21 cellular contexts compared by ENCODE assay signal in genomic region chr1:77016371-77016770, GRCh38.
"Had no signal": no experiment of that assay in that cellular context is flagged by ENCODE, and none has a peak within 500 bp of the region (broad histone marks: within the 10 kb centered on the region; RNA-seq: fewer than 3 reads in every experiment).

No MANE protein-coding gene starts in this region.

- H3K27ac ChIP-seq: adrenal gland, ascending aorta, dorsolateral prefrontal cortex, esophagus muscularis mucosa, gastrocnemius medialis, transverse colon had no signal

- ATAC-seq: activated T-cell treated with anti-CD3 and anti-CD28 coated beads, Interleukin-2, amount 50 U/mL, for 4 hours; effector memory CD8-positive, alpha-beta T cell; gastrocnemius medialis; left ventricle myocardium superior; sciatic nerve; stimulated activated naive B cell treated with anti-CD40 and anti-IgM and Interleukin-4, amounts not matched to agents 10 μg/mL and 1 μg/mL and 100 μg/mL, for 72 hours had no signal

- H3K27me3 ChIP-seq: adrenal gland, ascending aorta, dorsolateral prefrontal cortex, esophagus muscularis mucosa, gastrocnemius medialis, transverse colon had no signal

- DNase-seq: activated CD4-positive, alpha-beta T cell treated with anti-CD3 and anti-CD28 coated beads for 4 hours; activated CD4-positive, alpha-beta T cell treated with anti-CD3 and anti-CD28 coated beads, Interleukin-2, amount 50 U/mL, for 48 hours; activated CD4-positive, CD25-positive, alpha-beta regulatory T cell; activated CD8-positive, alpha-beta memory T cell treated with anti-CD3 and anti-CD28 coated beads, Interleukin-2, amount 50 U/mL, for 48 hours; activated naive CD4-positive, alpha-beta T cell; activated T-cell treated with anti-CD3 and anti-CD28 coated beads, Interleukin-2, amount 50 U/mL, for 4 hours; adrenal gland; dorsolateral prefrontal cortex; effector memory CD8-positive, alpha-beta T cell; gastrocnemius medialis; head of caudate nucleus; hypothalamus; left ventricle myocardium superior; mammary epithelial cell; small intestine; stimulated activated naive B cell treated with anti-CD40 and anti-IgM and Interleukin-4, amounts not matched to agents 10 μg/mL and 1 μg/mL and 100 μg/mL, for 72 hours; T-helper 9 cell; transverse colon had no signal

- H3K9me3 ChIP-seq: adrenal gland, ascending aorta, esophagus muscularis mucosa, gastrocnemius medialis, transverse colon had no signal

- H3K36me3 ChIP-seq: adrenal gland, ascending aorta, esophagus muscularis mucosa, gastrocnemius medialis, transverse colon had no signal

- H3K4me3 ChIP-seq: adrenal gland, ascending aorta, dorsolateral prefrontal cortex, esophagus muscularis mucosa, gastrocnemius medialis, transverse colon had no signal
